11 cellular contexts compared by ENCODE assay signal in genomic region chr18:57915848-57916596, GRCh38.
A peak's percentile ranks its signal among the peaks of the same experiment; 100 is the strongest.
DNase-seq lines count a peak whose midpoint lies in the region; ATAC-seq, FAIRE-seq and TF ChIP-seq lines count a peak whose summit lies in the region.
"Had no signal": no experiment of that assay in that cellular context is flagged by ENCODE, and none has a peak within 500 bp of the region (broad histone marks: within the 10 kb centered on the region; RNA-seq: fewer than 3 reads in every experiment).

No MANE protein-coding gene starts in this region.

- intact Hi-C loops in kidney (cut with DNase I), result no loop called here

- H3K27ac ChIP-seq in kidney (ENCODE audit: low read depth in 2 of 2, low read length in 2 of 2), result no peak overlapping the region
- H3K27ac ChIP-seq: upper lobe of left lung had no signal

- FAIRE-seq in kidney (lab: Jason Lieb, UNC), result no peak

- no peaks in the 10 kb centered on the region for H3K27me3 Mint-ChIP-seq in activated naive CD8-positive, alpha-beta T cell treated with anti-CD3 and anti-CD28 coated beads for 36 hours

- H3K4me3 ChIP-seq in kidney (ENCODE audit: low read length in 2 of 2), result no peak overlapping the region
- H3K4me3 ChIP-seq: upper lobe of left lung had no signal

- H3K9me3 Mint-ChIP-seq in activated naive CD8-positive, alpha-beta T cell treated with anti-CD3 and anti-CD28 coated beads for 36 hours, result no peaks in the 10 kb centered on the region
- H3K9me3 Mint-ChIP-seq: central memory CD8-positive, alpha-beta T cell; natural killer cell treated with Interleukin-12 subunit alpha and Interleukin-12 subunit beta and Interleukin-15 and Interleukin-18, amount 100 ng/mL, for 72 hours had no signal

- no peaks in the 10 kb centered on the region for H3K4me1 ChIP-seq in kidney (ENCODE audit: control insufficient read depth in 1 of 2, insufficient read depth in 1 of 2, low read depth in 1 of 2, low read length in 2 of 2)
- H3K4me1 ChIP-seq: upper lobe of left lung had no signal

- H3K36me3 ChIP-seq in kidney (ENCODE audit: control insufficient read depth in 1 of 2, insufficient read depth in 2 of 2, low read length in 2 of 2), result no peaks in the 10 kb centered on the region
- H3K36me3 ChIP-seq: upper lobe of left lung had no signal

- peak; percentile 90 for DNase-seq in COLO829 (ENCODE audit: low spot score)
- peak; percentile 29 for DNase-seq in NCI-H1092 (lab: John Stamatoyannopoulos, UW)
- DNase-seq in activated naive CD8-positive, alpha-beta T cell treated with anti-CD3 and anti-CD28 coated beads for 36 hours, result peak; percentile 13
- peak; percentile 84 for DNase-seq in midbrain (lab: John Stamatoyannopoulos, UW)
- DNase-seq in iPS-NIHi7 (ENCODE audit: extremely low spot score), result no peak
- no peak for DNase-seq in NCI-H2196 (lab: John Stamatoyannopoulos, UW; ENCODE audit: unreplicated experiment)
- DNase-seq in kidney, result no peak
- DNase-seq: upper lobe of left lung had no signal

- TF ChIP-seq CTCF in kidney (IDR thresholded peaks at IDR 0.05; ENCODE audit: borderline replicate concordance, extremely low read depth, insufficient read depth), result no peak

- H3K9me3 ChIP-seq in kidney (ENCODE audit: control insufficient read depth in 1 of 2, low read length in 2 of 2), result no peaks in the 10 kb centered on the region
- H3K9me3 ChIP-seq: upper lobe of left lung had no signal

- ATAC-seq in GM18861 (IDR thresholded peaks at IDR 0.05; ENCODE audit: unreplicated experiment), result no peak

- peaks cover 10% of the 10 kb centered on the region for H3K4me1 Mint-ChIP-seq in activated naive CD8-positive, alpha-beta T cell treated with anti-CD3 and anti-CD28 coated beads for 36 hours

- H3K9ac ChIP-seq in kidney (ENCODE audit: low read length in 2 of 2), result no peak overlapping the region

- no peak overlapping the region for H3K4me3 Mint-ChIP-seq in activated naive CD8-positive, alpha-beta T cell treated with anti-CD3 and anti-CD28 coated beads for 36 hours
- H3K4me3 Mint-ChIP-seq: central memory CD8-positive, alpha-beta T cell; natural killer cell treated with Interleukin-12 subunit alpha and Interleukin-12 subunit beta and Interleukin-15 and Interleukin-18, amount 100 ng/mL, for 72 hours had no signal

- peak overlapping the region; percentile 23 for H3K27ac Mint-ChIP-seq in activated naive CD8-positive, alpha-beta T cell treated with anti-CD3 and anti-CD28 coated beads for 36 hours
- H3K27ac Mint-ChIP-seq: natural killer cell treated with Interleukin-12 subunit alpha and Interleukin-12 subunit beta and Interleukin-15 and Interleukin-18, amount 100 ng/mL, for 72 hours had no signal

- H3K36me3 Mint-ChIP-seq in activated naive CD8-positive, alpha-beta T cell treated with anti-CD3 and anti-CD28 coated beads for 36 hours, result no peaks in the 10 kb centered on the region
- H3K36me3 Mint-ChIP-seq: natural killer cell treated with Interleukin-12 subunit alpha and Interleukin-12 subunit beta and Interleukin-15 and Interleukin-18, amount 100 ng/mL, for 72 hours had no signal

Comparison
In these comparisons a context has a peak if more than half of its experiments do, and no peak if none do; other contexts are left out.
1. DNase-seq: peak in COLO829 (single experiment), NCI-H1092 (single experiment), activated naive CD8-positive, alpha-beta T cell treated with anti-CD3 and anti-CD28 coated beads for 36 hours (single experiment) and midbrain (single experiment); none in iPS-NIHi7 (single experiment), NCI-H2196 (single experiment) and kidney (single experiment).